In the genomic region with DNA sequence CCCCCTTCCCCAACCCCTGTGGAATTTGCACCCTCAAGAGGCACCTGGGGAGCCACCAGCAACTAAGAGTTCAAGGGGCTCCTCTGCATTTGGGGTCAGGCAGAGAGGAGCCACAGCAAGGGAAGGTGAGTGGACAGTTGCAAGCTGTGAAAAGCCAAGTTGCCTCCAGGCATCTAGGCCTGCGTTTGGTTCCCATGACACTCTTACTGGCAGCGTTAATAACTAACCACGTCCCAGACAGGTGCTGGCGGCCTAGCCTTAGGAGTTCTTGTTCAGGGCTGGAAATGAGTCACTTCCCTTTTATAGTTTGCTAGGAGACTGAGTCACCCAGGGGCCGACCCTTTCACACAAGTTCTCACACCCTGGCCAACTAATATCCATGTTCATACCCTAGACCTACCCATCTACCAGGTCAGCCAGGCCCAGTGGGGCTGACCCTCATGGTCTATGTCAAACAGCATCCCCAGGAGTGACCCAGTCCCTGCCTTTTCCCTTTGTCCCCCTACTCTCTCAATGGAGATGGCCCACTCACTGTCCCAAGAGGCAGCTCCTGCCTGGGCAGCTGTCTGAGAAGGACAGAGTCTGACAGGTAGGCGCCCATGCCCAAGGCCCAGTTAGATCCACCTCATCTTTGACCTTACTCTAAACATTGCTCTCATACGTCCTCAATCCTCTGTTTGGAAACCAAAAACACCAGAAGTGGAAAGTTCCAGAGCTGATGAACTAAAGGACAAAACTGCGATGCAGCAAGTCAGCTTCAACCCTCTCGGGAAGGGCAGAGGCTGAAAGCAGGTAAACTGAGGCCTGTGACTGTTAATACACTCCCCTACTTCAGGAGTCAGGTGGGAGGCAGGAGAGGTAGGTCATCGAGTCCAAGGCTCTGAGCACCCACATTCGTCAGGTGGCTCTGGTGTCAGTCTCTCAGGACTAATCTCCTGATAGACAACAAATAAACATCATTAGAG, we compare ENCODE assay signal across 1 cellular context.
TF ChIP-seq lines count a peak whose summit lies in the region.

No MANE protein-coding gene starts in this region.

TF ChIP-seq in HepG2, 621 proteins besides CTCF, POLR2A, EP300 and RAD21 (continued from another document and continues in another):
- TF ChIP-seq, protein P1, sequence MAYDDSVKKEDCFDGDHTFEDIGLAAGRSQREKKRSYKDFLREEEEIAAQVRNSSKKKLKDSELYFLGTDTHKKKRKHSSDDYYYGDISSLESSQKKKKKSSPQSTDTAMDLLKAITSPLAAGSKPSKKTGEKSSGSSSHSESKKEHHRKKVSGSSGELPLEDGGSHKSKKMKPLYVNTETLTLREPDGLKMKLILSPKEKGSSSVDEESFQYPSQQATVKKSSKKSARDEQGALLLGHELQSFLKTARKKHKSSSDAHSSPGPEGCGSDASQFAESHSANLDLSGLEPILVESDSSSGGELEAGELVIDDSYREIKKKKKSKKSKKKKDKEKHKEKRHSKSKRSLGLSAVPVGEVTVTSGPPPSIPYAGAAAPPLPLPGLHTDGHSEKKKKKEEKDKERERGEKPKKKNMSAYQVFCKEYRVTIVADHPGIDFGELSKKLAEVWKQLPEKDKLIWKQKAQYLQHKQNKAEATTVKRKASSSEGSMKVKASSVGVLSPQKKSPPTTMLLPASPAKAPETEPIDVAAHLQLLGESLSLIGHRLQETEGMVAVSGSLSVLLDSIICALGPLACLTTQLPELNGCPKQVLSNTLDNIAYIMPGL (CRISPR knock-in tag; IDR thresholded peaks at IDR 0.05; ENCODE audit: borderline replicate concordance in 1 of 2, low read depth in 1 of 2), result peak; percentile 39 to 74; a peak in 3 of 4 replicates
- peak; percentile 8; the same call in 1 of the 2 replicates for TF ChIP-seq ZNF652 (CRISPR knock-in tag; IDR thresholded peaks at IDR 0.05; ENCODE audit: borderline replicate concordance, low read depth)
- no peak for TF ChIP-seq CENPX (CRISPR knock-in tag; IDR thresholded peaks at IDR 0.05)
- TF ChIP-seq ZNF10 (CRISPR knock-in tag; IDR thresholded peaks at IDR 0.05; ENCODE audit: borderline replicate concordance, low read depth), result no peak
- peak; percentile 95 for TF ChIP-seq ZMAT3 (CRISPR knock-in tag; conservative IDR thresholded peaks at IDR 0.05)
- TF ChIP-seq, protein P2, sequence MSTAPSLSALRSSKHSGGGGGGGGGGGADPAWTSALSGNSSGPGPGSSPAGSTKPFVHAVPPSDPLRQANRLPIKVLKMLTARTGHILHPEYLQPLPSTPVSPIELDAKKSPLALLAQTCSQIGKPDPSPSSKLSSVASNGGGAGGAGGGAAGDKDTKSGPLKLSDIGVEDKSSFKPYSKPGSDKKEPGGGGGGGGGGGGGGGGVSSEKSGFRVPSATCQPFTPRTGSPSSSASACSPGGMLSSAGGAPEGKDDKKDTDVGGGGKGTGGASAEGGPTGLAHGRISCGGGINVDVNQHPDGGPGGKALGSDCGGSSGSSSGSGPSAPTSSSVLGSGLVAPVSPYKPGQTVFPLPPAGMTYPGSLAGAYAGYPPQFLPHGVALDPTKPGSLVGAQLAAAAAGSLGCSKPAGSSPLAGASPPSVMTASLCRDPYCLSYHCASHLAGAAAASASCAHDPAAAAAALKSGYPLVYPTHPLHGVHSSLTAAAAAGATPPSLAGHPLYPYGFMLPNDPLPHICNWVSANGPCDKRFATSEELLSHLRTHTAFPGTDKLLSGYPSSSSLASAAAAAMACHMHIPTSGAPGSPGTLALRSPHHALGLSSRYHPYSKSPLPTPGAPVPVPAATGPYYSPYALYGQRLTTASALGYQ (CRISPR knock-in tag; IDR thresholded peaks at IDR 0.05), result peak; percentile 51; the same call in 1 of the 2 replicates
- peak; percentile 62; the same call in 1 of the 2 replicates for TF ChIP-seq ZNF510 (CRISPR knock-in tag; IDR thresholded peaks at IDR 0.05; ENCODE audit: low read depth)
- no peak for TF ChIP-seq CBX2 (IDR thresholded peaks at IDR 0.05; ENCODE audit: low read depth, low read length)
- no peak for TF ChIP-seq CBX2 (CRISPR knock-in tag; IDR thresholded peaks at IDR 0.05; ENCODE audit: low read depth)
- TF ChIP-seq, protein P3, sequence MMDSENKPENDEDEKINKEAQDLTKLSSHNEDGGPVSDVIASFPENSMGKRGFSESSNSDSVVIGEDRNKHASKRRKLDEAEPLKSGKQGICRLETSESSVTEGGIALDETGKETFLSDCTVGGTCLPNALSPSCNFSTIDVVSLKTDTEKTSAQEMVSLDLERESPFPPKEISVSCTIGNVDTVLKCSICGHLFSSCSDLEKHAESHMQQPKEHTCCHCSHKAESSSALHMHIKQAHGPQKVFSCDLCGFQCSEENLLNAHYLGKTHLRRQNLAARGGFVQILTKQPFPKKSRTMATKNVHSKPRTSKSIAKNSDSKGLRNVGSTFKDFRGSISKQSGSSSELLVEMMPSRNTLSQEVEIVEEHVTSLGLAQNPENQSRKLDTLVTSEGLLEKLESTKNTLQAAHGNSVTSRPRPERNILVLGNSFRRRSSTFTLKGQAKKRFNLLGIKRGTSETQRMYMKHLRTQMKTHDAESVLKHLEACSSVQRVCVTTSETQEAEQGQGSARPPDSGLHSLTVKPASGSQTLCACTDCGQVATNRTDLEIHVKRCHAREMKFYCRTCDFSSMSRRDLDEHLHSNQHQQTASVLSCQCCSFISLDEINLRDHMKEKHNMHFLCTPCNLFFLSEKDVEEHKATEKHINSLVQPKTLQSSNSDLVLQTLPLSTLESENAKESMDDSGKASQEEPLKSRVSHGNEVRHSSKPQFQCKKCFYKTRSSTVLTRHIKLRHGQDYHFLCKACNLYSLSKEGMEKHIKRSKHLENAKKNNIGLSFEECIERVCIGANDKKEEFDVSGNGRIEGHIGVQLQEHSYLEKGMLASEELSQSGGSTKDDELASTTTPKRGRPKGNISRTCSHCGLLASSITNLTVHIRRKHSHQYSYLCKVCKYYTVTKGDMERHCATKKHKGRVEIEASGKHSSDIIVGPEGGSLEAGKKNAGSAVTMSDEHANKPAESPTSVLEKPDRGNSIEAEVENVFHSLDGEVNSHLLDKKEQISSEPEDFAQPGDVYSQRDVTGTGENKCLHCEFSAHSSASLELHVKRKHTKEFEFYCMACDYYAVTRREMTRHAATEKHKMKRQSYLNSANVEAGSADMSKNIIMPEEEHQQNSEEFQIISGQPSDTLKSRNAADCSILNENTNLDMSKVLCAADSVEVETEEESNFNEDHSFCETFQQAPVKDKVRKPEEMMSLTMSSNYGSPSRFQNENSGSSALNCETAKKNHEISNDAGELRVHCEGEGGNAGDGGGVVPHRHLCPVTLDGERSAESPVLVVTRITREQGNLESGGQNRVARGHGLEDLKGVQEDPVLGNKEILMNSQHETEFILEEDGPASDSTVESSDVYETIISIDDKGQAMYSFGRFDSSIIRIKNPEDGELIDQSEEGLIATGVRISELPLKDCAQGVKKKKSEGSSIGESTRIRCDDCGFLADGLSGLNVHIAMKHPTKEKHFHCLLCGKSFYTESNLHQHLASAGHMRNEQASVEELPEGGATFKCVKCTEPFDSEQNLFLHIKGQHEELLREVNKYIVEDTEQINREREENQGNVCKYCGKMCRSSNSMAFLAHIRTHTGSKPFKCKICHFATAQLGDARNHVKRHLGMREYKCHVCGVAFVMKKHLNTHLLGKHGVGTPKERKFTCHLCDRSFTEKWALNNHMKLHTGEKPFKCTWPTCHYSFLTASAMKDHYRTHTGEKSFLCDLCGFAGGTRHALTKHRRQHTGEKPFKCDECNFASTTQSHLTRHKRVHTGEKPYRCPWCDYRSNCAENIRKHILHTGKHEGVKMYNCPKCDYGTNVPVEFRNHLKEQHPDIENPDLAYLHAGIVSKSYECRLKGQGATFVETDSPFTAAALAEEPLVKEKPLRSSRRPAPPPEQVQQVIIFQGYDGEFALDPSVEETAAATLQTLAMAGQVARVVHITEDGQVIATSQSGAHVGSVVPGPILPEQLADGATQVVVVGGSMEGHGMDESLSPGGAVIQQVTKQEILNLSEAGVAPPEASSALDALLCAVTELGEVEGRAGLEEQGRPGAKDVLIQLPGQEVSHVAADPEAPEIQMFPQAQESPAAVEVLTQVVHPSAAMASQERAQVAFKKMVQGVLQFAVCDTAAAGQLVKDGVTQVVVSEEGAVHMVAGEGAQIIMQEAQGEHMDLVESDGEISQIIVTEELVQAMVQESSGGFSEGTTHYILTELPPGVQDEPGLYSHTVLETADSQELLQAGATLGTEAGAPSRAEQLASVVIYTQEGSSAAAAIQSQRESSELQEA (CRISPR knock-in tag; IDR thresholded peaks at IDR 0.05; ENCODE audit: not compliant biosample characterization), result peak; percentile 78
- no peak for TF ChIP-seq ZSCAN22 (CRISPR knock-in tag; IDR thresholded peaks at IDR 0.05)
- TF ChIP-seq, protein P4, sequence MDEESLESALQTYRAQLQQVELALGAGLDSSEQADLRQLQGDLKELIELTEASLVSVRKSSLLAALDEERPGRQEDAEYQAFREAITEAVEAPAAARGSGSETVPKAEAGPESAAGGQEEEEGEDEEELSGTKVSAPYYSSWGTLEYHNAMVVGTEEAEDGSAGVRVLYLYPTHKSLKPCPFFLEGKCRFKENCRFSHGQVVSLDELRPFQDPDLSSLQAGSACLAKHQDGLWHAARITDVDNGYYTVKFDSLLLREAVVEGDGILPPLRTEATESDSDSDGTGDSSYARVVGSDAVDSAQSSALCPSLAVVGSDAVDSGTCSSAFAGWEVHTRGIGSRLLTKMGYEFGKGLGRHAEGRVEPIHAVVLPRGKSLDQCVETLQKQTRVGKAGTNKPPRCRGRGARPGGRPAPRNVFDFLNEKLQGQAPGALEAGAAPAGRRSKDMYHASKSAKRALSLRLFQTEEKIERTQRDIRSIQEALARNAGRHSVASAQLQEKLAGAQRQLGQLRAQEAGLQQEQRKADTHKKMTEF (CRISPR knock-in tag; IDR thresholded peaks at IDR 0.05), result peak; percentile 95
- no peak for TF ChIP-seq ADNP (CRISPR knock-in tag; IDR thresholded peaks at IDR 0.05)
- peak; percentile 54; the same call in 1 of the 2 replicates for TF ChIP-seq ZNF891 (CRISPR knock-in tag; IDR thresholded peaks at IDR 0.05)
- TF ChIP-seq, protein P5, sequence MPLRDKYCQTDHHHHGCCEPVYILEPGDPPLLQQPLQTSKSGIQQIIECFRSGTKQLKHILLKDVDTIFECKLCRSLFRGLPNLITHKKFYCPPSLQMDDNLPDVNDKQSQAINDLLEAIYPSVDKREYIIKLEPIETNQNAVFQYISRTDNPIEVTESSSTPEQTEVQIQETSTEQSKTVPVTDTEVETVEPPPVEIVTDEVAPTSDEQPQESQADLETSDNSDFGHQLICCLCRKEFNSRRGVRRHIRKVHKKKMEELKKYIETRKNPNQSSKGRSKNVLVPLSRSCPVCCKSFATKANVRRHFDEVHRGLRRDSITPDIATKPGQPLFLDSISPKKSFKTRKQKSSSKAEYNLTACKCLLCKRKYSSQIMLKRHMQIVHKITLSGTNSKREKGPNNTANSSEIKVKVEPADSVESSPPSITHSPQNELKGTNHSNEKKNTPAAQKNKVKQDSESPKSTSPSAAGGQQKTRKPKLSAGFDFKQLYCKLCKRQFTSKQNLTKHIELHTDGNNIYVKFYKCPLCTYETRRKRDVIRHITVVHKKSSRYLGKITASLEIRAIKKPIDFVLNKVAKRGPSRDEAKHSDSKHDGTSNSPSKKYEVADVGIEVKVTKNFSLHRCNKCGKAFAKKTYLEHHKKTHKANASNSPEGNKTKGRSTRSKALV (CRISPR knock-in tag; IDR thresholded peaks at IDR 0.05), result 0 out of 2 replicates have a peak, but pooled peaks have one; percentile 64
- TF ChIP-seq ZNF781 (CRISPR knock-in tag; IDR thresholded peaks at IDR 0.05; ENCODE audit: borderline replicate concordance, not compliant biosample characterization), result peak; percentile 10
- TF ChIP-seq ZNF558 (CRISPR knock-in tag; IDR thresholded peaks at IDR 0.05; ENCODE audit: borderline replicate concordance), result no peak
- peak; percentile 89; the same call in 1 of the 2 replicates for TF ChIP-seq ZBTB20 (CRISPR knock-in tag; IDR thresholded peaks at IDR 0.05; ENCODE audit: borderline replicate concordance, low read depth)
- TF ChIP-seq, protein P6, sequence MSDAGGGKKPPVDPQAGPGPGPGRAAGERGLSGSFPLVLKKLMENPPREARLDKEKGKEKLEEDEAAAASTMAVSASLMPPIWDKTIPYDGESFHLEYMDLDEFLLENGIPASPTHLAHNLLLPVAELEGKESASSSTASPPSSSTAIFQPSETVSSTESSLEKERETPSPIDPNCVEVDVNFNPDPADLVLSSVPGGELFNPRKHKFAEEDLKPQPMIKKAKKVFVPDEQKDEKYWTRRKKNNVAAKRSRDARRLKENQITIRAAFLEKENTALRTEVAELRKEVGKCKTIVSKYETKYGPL (CRISPR knock-in tag; IDR thresholded peaks at IDR 0.05), result peak; percentile 57; the same call in 1 of the 2 replicates
- TF ChIP-seq MXD4 (CRISPR knock-in tag; IDR thresholded peaks at IDR 0.05), result 0 out of 2 replicates have a peak, but pooled peaks have one; percentile 22
- no peak for TF ChIP-seq PLRG1 (conservative IDR thresholded peaks at IDR 0.05)
- TF ChIP-seq, protein P7, sequence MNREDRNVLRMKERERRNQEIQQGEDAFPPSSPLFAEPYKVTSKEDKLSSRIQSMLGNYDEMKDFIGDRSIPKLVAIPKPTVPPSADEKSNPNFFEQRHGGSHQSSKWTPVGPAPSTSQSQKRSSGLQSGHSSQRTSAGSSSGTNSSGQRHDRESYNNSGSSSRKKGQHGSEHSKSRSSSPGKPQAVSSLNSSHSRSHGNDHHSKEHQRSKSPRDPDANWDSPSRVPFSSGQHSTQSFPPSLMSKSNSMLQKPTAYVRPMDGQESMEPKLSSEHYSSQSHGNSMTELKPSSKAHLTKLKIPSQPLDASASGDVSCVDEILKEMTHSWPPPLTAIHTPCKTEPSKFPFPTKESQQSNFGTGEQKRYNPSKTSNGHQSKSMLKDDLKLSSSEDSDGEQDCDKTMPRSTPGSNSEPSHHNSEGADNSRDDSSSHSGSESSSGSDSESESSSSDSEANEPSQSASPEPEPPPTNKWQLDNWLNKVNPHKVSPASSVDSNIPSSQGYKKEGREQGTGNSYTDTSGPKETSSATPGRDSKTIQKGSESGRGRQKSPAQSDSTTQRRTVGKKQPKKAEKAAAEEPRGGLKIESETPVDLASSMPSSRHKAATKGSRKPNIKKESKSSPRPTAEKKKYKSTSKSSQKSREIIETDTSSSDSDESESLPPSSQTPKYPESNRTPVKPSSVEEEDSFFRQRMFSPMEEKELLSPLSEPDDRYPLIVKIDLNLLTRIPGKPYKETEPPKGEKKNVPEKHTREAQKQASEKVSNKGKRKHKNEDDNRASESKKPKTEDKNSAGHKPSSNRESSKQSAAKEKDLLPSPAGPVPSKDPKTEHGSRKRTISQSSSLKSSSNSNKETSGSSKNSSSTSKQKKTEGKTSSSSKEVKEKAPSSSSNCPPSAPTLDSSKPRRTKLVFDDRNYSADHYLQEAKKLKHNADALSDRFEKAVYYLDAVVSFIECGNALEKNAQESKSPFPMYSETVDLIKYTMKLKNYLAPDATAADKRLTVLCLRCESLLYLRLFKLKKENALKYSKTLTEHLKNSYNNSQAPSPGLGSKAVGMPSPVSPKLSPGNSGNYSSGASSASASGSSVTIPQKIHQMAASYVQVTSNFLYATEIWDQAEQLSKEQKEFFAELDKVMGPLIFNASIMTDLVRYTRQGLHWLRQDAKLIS (CRISPR knock-in tag; IDR thresholded peaks at IDR 0.05), result no peak
- TF ChIP-seq SP1 (IDR thresholded peaks at IDR 0.05), result no peak
- TF ChIP-seq SP1 (CRISPR knock-in tag; IDR thresholded peaks at IDR 0.05), result peak; percentile 9; the same call in 1 of the 2 replicates
- TF ChIP-seq TCF12 (IDR thresholded peaks at IDR 0.05), result no peak
- TF ChIP-seq TCF12 (CRISPR knock-in tag; IDR thresholded peaks at IDR 0.05), result peak; percentile 92
- TF ChIP-seq ZSCAN12 (CRISPR knock-in tag; IDR thresholded peaks at IDR 0.05), result peak; percentile 49
- no peak for TF ChIP-seq NCOA1 (CRISPR knock-in tag; IDR thresholded peaks at IDR 0.05)
- TF ChIP-seq, protein P8, sequence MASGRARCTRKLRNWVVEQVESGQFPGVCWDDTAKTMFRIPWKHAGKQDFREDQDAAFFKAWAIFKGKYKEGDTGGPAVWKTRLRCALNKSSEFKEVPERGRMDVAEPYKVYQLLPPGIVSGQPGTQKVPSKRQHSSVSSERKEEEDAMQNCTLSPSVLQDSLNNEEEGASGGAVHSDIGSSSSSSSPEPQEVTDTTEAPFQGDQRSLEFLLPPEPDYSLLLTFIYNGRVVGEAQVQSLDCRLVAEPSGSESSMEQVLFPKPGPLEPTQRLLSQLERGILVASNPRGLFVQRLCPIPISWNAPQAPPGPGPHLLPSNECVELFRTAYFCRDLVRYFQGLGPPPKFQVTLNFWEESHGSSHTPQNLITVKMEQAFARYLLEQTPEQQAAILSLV (CRISPR knock-in tag; IDR thresholded peaks at IDR 0.05; ENCODE audit: borderline replicate concordance), result no peak; the same call in 1 of the 2 replicates
